Comparison of ENCODE assay signal across 24 cellular contexts in the genomic region with DNA sequence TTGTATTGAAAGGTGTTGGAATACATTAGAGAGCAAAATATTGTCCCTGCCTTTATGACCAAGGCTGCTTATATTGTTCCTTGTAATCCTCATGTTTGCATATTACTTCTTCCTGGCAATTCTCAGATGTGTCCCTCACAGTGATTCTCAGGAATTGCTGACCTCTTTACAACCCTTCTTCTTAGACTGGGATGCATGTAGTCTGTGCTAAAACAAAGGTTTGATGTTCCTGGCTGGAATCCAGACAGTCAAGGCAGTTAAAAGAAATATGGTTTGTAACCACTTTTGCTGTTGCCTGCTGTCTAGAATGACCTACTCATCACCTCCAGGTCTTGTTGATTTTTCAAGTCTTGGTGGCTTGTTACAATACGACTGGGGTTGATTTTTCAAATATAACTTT.
DNase-seq lines count a peak whose midpoint lies in the region; ATAC-seq, FAIRE-seq and TF ChIP-seq lines count a peak whose summit lies in the region.
"Had no signal": no experiment of that assay in that cellular context is flagged by ENCODE, and none has a peak within 500 bp of the region (broad histone marks: within the 10 kb centered on the region; RNA-seq: fewer than 3 reads in every experiment).

No MANE protein-coding gene starts in this region.

- H2BK5ac ChIP-seq in H1 (ENCODE audit: low read depth, low read length) = no peak overlapping the region

- intact Hi-C loops in Panc1 (cut with micrococcal nuclease; ENCODE audit: unreplicated experiment) = no loop called here
- intact Hi-C loops in spleen (cut with DNase I; ENCODE audit: low total_unique reads) = no loop called here

- H3K79me1 ChIP-seq in H1 (ENCODE audit: low read depth, low read length) = no peaks in the 10 kb centered on the region

- no peaks in the 10 kb centered on the region for H4K20me1 ChIP-seq in H1 (replicated peaks in 1 of 2; ENCODE audit: control insufficient read depth in 1 of 2, insufficient read depth in 2 of 2, low read length in 2 of 2)

- no peak overlapping the region for H2AFZ ChIP-seq in H1 (ENCODE audit: low read length)

- no peak overlapping the region for H3K4ac ChIP-seq in H1 (replicated peaks; ENCODE audit: insufficient read length, low read depth, low read length)

- CTCF ChIA-PET in Panc1 (lab: Charles Lee) = no interaction called here
- CTCF ChIA-PET in H1 (lab: Charles Lee; ENCODE audit: partially characterized antibody) = no interaction called here

- no peak for TF ChIP-seq RAD21 in H1 (IDR thresholded peaks at IDR 0.05 in 1 of 2, conservative IDR thresholded peaks at IDR 0.05 in 1 of 2; ENCODE audit: low read depth in 2 of 2, low read length in 2 of 2)

- no peak overlapping the region for H2BK120ac ChIP-seq in H1 (replicated peaks; ENCODE audit: low read depth, low read length)

- no peak overlapping the region for H4K91ac ChIP-seq in H1 (replicated peaks; ENCODE audit: insufficient read length, low read length)

- H3K27ac ChIP-seq in Panc1 (ENCODE audit: low read length) = peak overlapping the region; percentile 48
- H3K27ac ChIP-seq in H1 (ENCODE audit: low read depth, low read length) = no peak overlapping the region
- no peak overlapping the region for H3K27ac ChIP-seq in spleen
- H3K27ac ChIP-seq: Peyer's patch, SJSA1, uterus had no signal

- H2BK20ac ChIP-seq in H1 (ENCODE audit: low read length) = no peak overlapping the region

- H3K23me2 ChIP-seq in H1 (ENCODE audit: low read depth, low read length) = no peaks in the 10 kb centered on the region

- no peak overlapping the region for H2BK15ac ChIP-seq in H1 (ENCODE audit: low read length)

- H3K79me2 ChIP-seq in H1 (ENCODE audit: control insufficient read depth in 1 of 2, insufficient read depth in 2 of 2, low read length in 2 of 2) = no peaks in the 10 kb centered on the region

- POLR2A ChIA-PET in Panc1 (lab: Charles Lee) = no interaction called here
- POLR2A ChIA-PET in H1 (lab: Charles Lee; ENCODE audit: partially characterized antibody) = no interaction called here

- H3K4me1 ChIP-seq in Panc1 (ENCODE audit: control insufficient read depth, insufficient read depth, low read length) (no peaks in the 10 kb centered on the region), H1 (replicated peaks in 1 of 4; ENCODE audit: control insufficient read depth in 3 of 4, insufficient read depth in 4 of 4, low read length in 3 of 4) (no peaks in the 10 kb centered on the region; a peak in 1 of 7 replicates), spleen (no peaks in the 10 kb centered on the region)
- H3K4me1 ChIP-seq: Peyer's patch, uterus had no signal

- H3K23ac ChIP-seq in H1 (ENCODE audit: insufficient read length) = no peak overlapping the region

- H3K4me2 ChIP-seq in H1 (ENCODE audit: insufficient read depth in 1 of 2, low read depth in 2 of 2, low read length in 2 of 2) = no peak overlapping the region

- in situ Hi-C loops in Caki2 (cut with HindIII; ENCODE audit: low pct_unique_long_range_greater_than_20kb, low sequenced_read_pairs) = no loop called here
- in situ Hi-C loops in Panc1 (cut with HindIII; ENCODE audit: low pct_unique_long_range_greater_than_20kb, low sequenced_read_pairs) = no loop called here
- in situ Hi-C loops in G401 (cut with HindIII; ENCODE audit: low sequenced_read_pairs) = no loop called here

- FAIRE-seq in H1 (lab: Jason Lieb, UNC) = peak; percentile 7
- FAIRE-seq: GM19239 had no signal

- TF ChIP-seq POLR2A in H1 (IDR thresholded peaks at IDR 0.05; ENCODE audit: control extremely low read depth in 1 of 2, low read depth in 2 of 2, low read length in 2 of 2) = no peak
- TF ChIP-seq POLR2A in spleen (IDR thresholded peaks at IDR 0.05) = no peak

- H3K36me3 ChIP-seq in Panc1 (ENCODE audit: control insufficient read depth, insufficient read depth, low read length) = no peaks in the 10 kb centered on the region
- no peaks in the 10 kb centered on the region; a peak in 1 of 8 replicates for H3K36me3 ChIP-seq in H1 (ENCODE audit: control insufficient read depth in 2 of 4, insufficient read depth in 4 of 4, low read length in 3 of 4)
- H3K36me3 ChIP-seq in spleen = no peaks in the 10 kb centered on the region
- H3K36me3 ChIP-seq: MG63, Peyer's patch, SJSA1, uterus had no signal

- H3K14ac ChIP-seq in H1 (ENCODE audit: insufficient read length) = no peak overlapping the region

- no peak overlapping the region for H4K5ac ChIP-seq in H1 (ENCODE audit: insufficient read length, low read depth, low read length)

- DNase-seq in Caki2 (ENCODE audit: low read depth) (peak; percentile 58), Panc1 (ENCODE audit: low read depth, low spot score) (no peak), H1 (ENCODE audit: low read depth in 1 of 2, low spot score in 2 of 2) (no peak), myocyte (ENCODE audit: low read depth) (peak; percentile 12), G401 (ENCODE audit: low spot score) (no peak), spleen (no peak)
- DNase-seq: activated CD8-positive, alpha-beta T cell treated with anti-CD3 and anti-CD28 coated beads, Interleukin-2, amount 10 ng/mL, durations not matched to agents 7 days and 5 days; activated T-cell treated with anti-CD3 and anti-CD28 coated beads, Interleukin-2, amount 50 U/mL, for 1 hour; Calu3; dermis blood vessel endothelial cell; HCEC 1CT; head of caudate nucleus; MG63; NCI-H1417 treated with DMSO at 0.1 percent for 48 hours; NCI-H510A; nucleus accumbens; Peyer's patch; stimulated activated CD4-positive, alpha-beta T cell treated with anti-CD3 and anti-CD28 coated beads, Interleukin-4, amount 100 ng/mL, for 24 hours; stimulated activated naive CD4-positive, alpha-beta T cell; uterus had no signal

- H3K4me3 ChIP-seq in Panc1 (ENCODE audit: low read depth in 2 of 2, low read length in 2 of 2) (no peak overlapping the region), H1 (ENCODE audit: extremely low read depth in 1 of 4, insufficient read depth in 2 of 4, low read depth in 3 of 4, low read length in 4 of 4) (no peak overlapping the region), spleen (no peak overlapping the region)
- H3K4me3 ChIP-seq: MG63, Peyer's patch, SJSA1, uterus had no signal

- no peak for TF ChIP-seq EP300 in H1 (IDR thresholded peaks at IDR 0.05; ENCODE audit: borderline replicate concordance in 1 of 2, low read depth in 2 of 2, low read length in 2 of 2)

- H3K18ac ChIP-seq in H1 (ENCODE audit: extremely low read depth, low read length) = no peak overlapping the region

- WGBS in H1 (ENCODE audit: extremely low coverage in 1 of 2, insufficient coverage in 1 of 2, insufficient read length in 1 of 2, insufficient replicate concordance in 2 of 2, low coverage in 1 of 2, low lambda C conversion rate in 2 of 2, missing lambda C conversion rate in 1 of 2), 2 experiments = 84% methylated on average over 1 of the region's 1 CpG; no CpG with 5 or more reads in 1 of the 2 experiments
- 48 to 85% (median 50%) methylated on average over 1 of the region's 1 CpG for WGBS in spleen, 5 donors

- H2BK12ac ChIP-seq in H1 (ENCODE audit: low read depth, low read length) = no peak overlapping the region

- H3K27me3 ChIP-seq in Panc1 (ENCODE audit: control insufficient read depth, insufficient read depth, low read length) (no peaks in the 10 kb centered on the region), H1 (replicated peaks in 1 of 4; ENCODE audit: control insufficient read depth in 3 of 4, extremely low read depth in 1 of 4, insufficient read depth in 3 of 4, low read length in 3 of 4) (no peaks in the 10 kb centered on the region), spleen (replicated peaks in 1 of 7) (no peaks in the 10 kb centered on the region)
- H3K27me3 ChIP-seq: MG63, Peyer's patch, SJSA1, uterus had no signal

- H3K9ac ChIP-seq in H1 (replicated peaks in 1 of 4; ENCODE audit: extremely low read depth in 1 of 4, low read depth in 3 of 4, low read length in 3 of 4) = no peak overlapping the region

- no peak for ATAC-seq in Panc1
- no peak for ATAC-seq in GM18858 (IDR thresholded peaks at IDR 0.05; ENCODE audit: unreplicated experiment)
- no peak for ATAC-seq in GM21381 (IDR thresholded peaks at IDR 0.05; ENCODE audit: unreplicated experiment)
- ATAC-seq: activated CD8-positive, alpha-beta T cell treated with anti-CD3 and anti-CD28 coated beads, Interleukin-2, amount 10 ng/mL, durations not matched to agents 7 days and 5 days had no signal

- H3K9me3 ChIP-seq in Panc1 (ENCODE audit: control insufficient read depth, insufficient read depth, low read depth, low read length) = no peaks in the 10 kb centered on the region
- peaks cover 16 to 17% of the 10 kb centered on the region in 2 experiments for H3K9me3 ChIP-seq in H1 (ENCODE audit: insufficient read depth in 2 of 2, low read depth in 1 of 2, low read length in 1 of 2)
- peaks cover 0 to 3% (median 0%) of the 10 kb centered on the region in 8 donors for H3K9me3 ChIP-seq in spleen
- H3K9me3 ChIP-seq: MG63, Peyer's patch, SJSA1, uterus had no signal

- H2AK5ac ChIP-seq in H1 (ENCODE audit: low read depth, low read length) = no peak overlapping the region

- TF ChIP-seq CTCF in Panc1 (IDR thresholded peaks at IDR 0.05) (no peak), H1 (IDR thresholded peaks at IDR 0.05; ENCODE audit: control extremely low read depth in 1 of 3, insufficient read depth in 1 of 3, low read depth in 1 of 3, low read length in 3 of 3) (no peak), spleen (IDR thresholded peaks at IDR 0.05 in 8 of 11, conservative IDR thresholded peaks at IDR 0.05 in 3 of 11) (no peak)

- H4K8ac ChIP-seq in H1 (ENCODE audit: extremely low read depth, insufficient read depth, low read length) = no peak overlapping the region

- no peak overlapping the region for H3K56ac ChIP-seq in H1 (replicated peaks; ENCODE audit: insufficient read length, low read depth, low read length)

- BruUV-seq in Panc1 (replicated peaks; lab: Mats Ljungman, UMichigan) = no TSS peak

TF ChIP-seq in H1, 55 proteins besides CTCF, POLR2A, EP300 and RAD21 (continues in another document):
- TF ChIP-seq KDM4A (IDR thresholded peaks at IDR 0.05; ENCODE audit: low read depth, low read length, severe bottlenecking) (no peak), SP1 (IDR thresholded peaks at IDR 0.05; ENCODE audit: low read depth, low read length) (no peak), JUN (IDR thresholded peaks at IDR 0.05; ENCODE audit: low read depth, low read length) (no peak), BCL11A (IDR thresholded peaks at IDR 0.05; ENCODE audit: low read depth in 2 of 2, low read length in 2 of 2) (no peak), TBP (IDR thresholded peaks at IDR 0.05; ENCODE audit: low read depth, low read length) (no peak), NANOG (IDR thresholded peaks at IDR 0.05; ENCODE audit: insufficient read depth, low read depth, low read length, poor library complexity, severe bottlenecking) (no peak), SIX5 (IDR thresholded peaks at IDR 0.05; ENCODE audit: low read depth, low read length) (no peak)

Comparison
In these comparisons a context has a peak if more than half of its experiments do, and no peak if none do; other contexts are left out.
1. DNase-seq: peak in Caki2 (single experiment) and myocyte (single experiment); none in Panc1 (single experiment), H1 (0 of 2), G401 (single experiment) and spleen (single experiment).